In genomic region chr10:64173826-64174225, GRCh38 we compare ENCODE assay signal across 24 cellular contexts.
"Had no signal": no experiment of that assay in that cellular context is flagged by ENCODE, and none has a peak within 500 bp of the region (broad histone marks: within the 10 kb centered on the region; RNA-seq: fewer than 3 reads in every experiment).

No MANE protein-coding gene starts in this region.

- H3K27me3 Mint-ChIP-seq: activated CD8-positive, alpha-beta memory T cell treated with anti-CD3 and anti-CD28 coated beads, Interleukin-2, amount 10 ng/mL, durations not matched to agents 7 days and 5 days; activated T-cell treated with anti-CD3 and anti-CD28 coated beads, Interleukin-2, amount 50 U/mL, for 24 hours; brain; central memory CD8-positive, alpha-beta T cell had no signal

- H3K4me3 Mint-ChIP-seq: activated CD8-positive, alpha-beta memory T cell treated with anti-CD3 and anti-CD28 coated beads, Interleukin-2, amount 10 ng/mL, durations not matched to agents 7 days and 5 days; activated naive CD4-positive, alpha-beta T cell treated with anti-CD3 and anti-CD28 coated beads for 36 hours; activated naive CD8-positive, alpha-beta T cell; activated T-cell treated with anti-CD3 and anti-CD28 coated beads, Interleukin-2, amount 50 U/mL, for 24 hours; central memory CD8-positive, alpha-beta T cell; T-helper 1 cell treated with Interleukin-12 subunit alpha and Interleukin-12 subunit beta and Interleukin-4 antibody, amounts not matched to agents 30 μg/mL and 1 μg/mL, for 36 hours; WTC11 had no signal

- H3K4me1 Mint-ChIP-seq: activated CD8-positive, alpha-beta memory T cell treated with anti-CD3 and anti-CD28 coated beads, Interleukin-2, amount 10 ng/mL, durations not matched to agents 7 days and 5 days; central memory CD8-positive, alpha-beta T cell; WTC11 had no signal

- H3K4me1 ChIP-seq: Peyer's patch, SJSA1 had no signal

- H3K9me3 Mint-ChIP-seq: WTC11 had no signal

- H3K36me3 Mint-ChIP-seq: activated CD8-positive, alpha-beta memory T cell treated with anti-CD3 and anti-CD28 coated beads, Interleukin-2, amount 10 ng/mL, durations not matched to agents 7 days and 5 days; activated naive CD8-positive, alpha-beta T cell; brain; WTC11 had no signal

- H3K27ac Mint-ChIP-seq: activated CD8-positive, alpha-beta memory T cell treated with anti-CD3 and anti-CD28 coated beads, Interleukin-2, amount 10 ng/mL, durations not matched to agents 7 days and 5 days; activated naive CD4-positive, alpha-beta T cell treated with anti-CD3 and anti-CD28 coated beads for 36 hours; activated naive CD8-positive, alpha-beta T cell; activated T-cell treated with anti-CD3 and anti-CD28 coated beads, Interleukin-2, amount 50 U/mL, for 24 hours; T-helper 1 cell treated with Interleukin-12 subunit alpha and Interleukin-12 subunit beta and Interleukin-4 antibody, amounts not matched to agents 30 μg/mL and 1 μg/mL, for 36 hours; WTC11 had no signal

- H3K27me3 ChIP-seq: Peyer's patch, SJSA1 had no signal

- H3K9me3 ChIP-seq: Peyer's patch, SJSA1 had no signal

- H3K36me3 ChIP-seq: Peyer's patch, SJSA1 had no signal

- H3K27ac ChIP-seq: Peyer's patch, SJSA1 had no signal

- H3K4me3 ChIP-seq: Peyer's patch, SJSA1 had no signal

- DNase-seq: activated CD4-positive, alpha-beta T cell treated with anti-CD3 and anti-CD28 coated beads for 48 hours; activated CD4-positive, alpha-beta T cell treated with anti-CD3 and anti-CD28 coated beads, Interleukin-2, amount 50 U/mL, for 48 hours; activated CD4-positive, CD25-positive, alpha-beta regulatory T cell treated with anti-CD3 and anti-CD28 coated beads, Interleukin-2, amount 50 U/mL, for 72 hours; activated CD8-positive, alpha-beta memory T cell treated with anti-CD3 and anti-CD28 coated beads, Interleukin-2, amount 10 ng/mL, durations not matched to agents 7 days and 5 days; activated effector memory CD4-positive, alpha-beta T cell treated with anti-CD3 and anti-CD28 coated beads, Interleukin-2, amount 50 U/mL, for 16 hours; activated naive CD4-positive, alpha-beta T cell treated with anti-CD3 and anti-CD28 coated beads for 36 hours; activated T-cell treated with anti-CD3 and anti-CD28 coated beads, Interleukin-2, amount 50 U/mL, for 24 hours; KG1; NCI-H1092 treated with DMSO at 0.1 percent for 48 hours; NCI-H1417 treated with DMSO at 0.1 percent for 48 hours; NCI-H1694 treated with DMSO at 0.1 percent for 48 hours; NCI-H2029 treated with DMSO at 0.1 percent for 48 hours; NCI-H345; NCI-H510A treated with DMSO at 0.1 percent for 48 hours; NCI-H69; NK-92 treated with Interleukin-12 subunit alpha and Interleukin-12 subunit beta, amount 100 ng/mL, for 24 hours; Peyer's patch; SHP77 had no signal
